8 cellular contexts compared by ENCODE assay signal in genomic region chr7:44325181-44325671, GRCh38. TPM values are rescaled to one million over a fixed set of nuclear protein-coding genes. Genes with fewer than 3 reads are reported as not detected.
DNase-seq lines count a peak whose midpoint lies in the region; ATAC-seq and TF ChIP-seq lines count a peak whose summit lies in the region.

TSS of gene CAMK2B (minus strand) at chr7:44325594. CDS start at chr7:44325421, 173 bp downstream.

- TF ChIP-seq CTCF in nephron progenitor cell (IDR thresholded peaks at IDR 0.05), result no peak

- DNase-seq in CD8-positive, alpha-beta memory T cell, result no peak
- peak; percentile 33 to 43 for DNase-seq in NCI-H2081 (lab: John Stamatoyannopoulos, UW)
- peak; percentile 71 for DNase-seq in ecto neural progenitor cell (ENCODE audit: low spot score)
- DNase-seq in nephron progenitor cell, result peak; percentile 65
- DNase-seq in NCI-H446 (lab: John Stamatoyannopoulos, UW), result no peak

- H3K4me3 ChIP-seq in CD8-positive, alpha-beta memory T cell (ENCODE audit: low read length), result no peak within 1 kb of the TSS

- H3K4me1 ChIP-seq in CD8-positive, alpha-beta memory T cell (ENCODE audit: insufficient read depth, low read length), result no peaks in the 10 kb centered on the region

- H3K27ac Mint-ChIP-seq in CD8-positive, alpha-beta memory T cell, result no peak within 1 kb of the TSS
- H3K27ac Mint-ChIP-seq in nephron progenitor cell, result no peak within 1 kb of the TSS

- H3K4me1 Mint-ChIP-seq in CD8-positive, alpha-beta memory T cell, result peaks cover 5 to 14% (median 6%) of the 10 kb centered on the region in 3 donors
- H3K4me1 Mint-ChIP-seq in nephron progenitor cell, result peaks cover 30% of the 10 kb centered on the region

- H3K36me3 Mint-ChIP-seq in CD8-positive, alpha-beta memory T cell, result peaks cover 0 to 3% (median 0%) of the 10 kb centered on the region in 3 donors
- H3K36me3 Mint-ChIP-seq in nephron progenitor cell (ENCODE audit: low read depth), result no peaks in the 10 kb centered on the region

- H3K27me3 ChIP-seq in CD8-positive, alpha-beta memory T cell (ENCODE audit: insufficient read depth, low read length, poor library complexity, severe bottlenecking), result peaks cover 3% of the 10 kb centered on the region

- H3K27me3 Mint-ChIP-seq in CD8-positive, alpha-beta memory T cell, result peaks cover 38 to 51% of the 10 kb centered on the region in 2 donors
- peaks cover 90% of the 10 kb centered on the region for H3K27me3 Mint-ChIP-seq in nephron progenitor cell (ENCODE audit: low read depth, poor library complexity)

- H3K27ac ChIP-seq in CD8-positive, alpha-beta memory T cell (ENCODE audit: low read depth, low read length), result no peak within 1 kb of the TSS

- no peaks in the 10 kb centered on the region for H3K36me3 ChIP-seq in CD8-positive, alpha-beta memory T cell (ENCODE audit: insufficient read depth, low read length)

- peaks cover 0 to 2% (median 0%) of the 10 kb centered on the region in 5 donors for H3K9me3 Mint-ChIP-seq in CD8-positive, alpha-beta memory T cell
- no peaks in the 10 kb centered on the region for H3K9me3 Mint-ChIP-seq in nephron progenitor cell

- POLR2A ChIA-PET in CD8-positive, alpha-beta memory T cell (lab: Charles Lee), result no interaction called here

- CTCF ChIA-PET in CD8-positive, alpha-beta memory T cell (lab: Charles Lee), result no interaction called here

- no peaks in the 10 kb centered on the region for H3K9me3 ChIP-seq in CD8-positive, alpha-beta memory T cell (ENCODE audit: low read length)

- ATAC-seq in HG03135 (IDR thresholded peaks at IDR 0.05; ENCODE audit: unreplicated experiment), result no peak
- no peak for ATAC-seq in HG02642 (IDR thresholded peaks at IDR 0.05; ENCODE audit: poor library complexity, unreplicated experiment)
- no peak for ATAC-seq in GM19397 (IDR thresholded peaks at IDR 0.05; ENCODE audit: unreplicated experiment)

- peak within 1 kb of the TSS in 6 of 7 donors; percentile 66 to 78 (median 78) for H3K4me3 Mint-ChIP-seq in CD8-positive, alpha-beta memory T cell
- H3K4me3 Mint-ChIP-seq in nephron progenitor cell, result peak within 1 kb of the TSS; percentile 88

RNA-seq across cellular contexts. Expression of gene CAMK2B, which starts in this region (rescaled TPM):
- total RNA-seq in CD8-positive, alpha-beta memory T cell, result under 1 TPM; 0.42 to 0.90 TPM
- polyA plus RNA-seq in CD8-positive, alpha-beta memory T cell, result not detected

Comparison
In these comparisons a context has a peak if more than half of its experiments do, and no peak if none do; other contexts are left out.
1. DNase-seq: peak in NCI-H2081 (2 of 2), ecto neural progenitor cell (single experiment) and nephron progenitor cell (single experiment); none in CD8-positive, alpha-beta memory T cell (0 of 5) and NCI-H446 (0 of 2).